In genomic region chr14:22536853-22537338, GRCh38 we compare ENCODE assay signal across 8 cellular contexts.
DNase-seq lines count a peak whose midpoint lies in the region; ATAC-seq and TF ChIP-seq lines count a peak whose summit lies in the region.

No MANE protein-coding gene starts in this region.

- no peak overlapping the region for H3K4me3 ChIP-seq in skeletal muscle cell (ENCODE audit: low read depth, low read length)

- DNase-seq in GM13976 (ENCODE audit: low spot score) (peak; percentile 77), NOMO-1 treated with dmso at 0.1 percent for 144 hours (lab: John Stamatoyannopoulos, UW; ENCODE audit: unreplicated experiment) (peak; percentile 34), foreskin melanocyte (peak; percentile 96), skeletal muscle cell (ENCODE audit: low read depth) (peak; percentile 89), NAMALWA (ENCODE audit: low spot score) (no peak), germinal center (ENCODE audit: low spot score) (no peak)
- peak; percentile 81 to 86 for DNase-seq in activated T-cell treated with anti-CD3 and anti-CD28 coated beads, Interleukin-2, amount 50 U/mL, for 48 hours

- in situ Hi-C loops in GM13976 (cut with MboI; ENCODE audit: low sequenced_read_pairs, unreplicated experiment): no loop called here

- no peak for TF ChIP-seq CTCF in GM13976 (IDR thresholded peaks at IDR 0.05; ENCODE audit: borderline replicate concordance, control extremely low read depth, extremely low read depth, insufficient read depth, missing control alignments)

- peak; percentile 72 for ATAC-seq in HG02642 (IDR thresholded peaks at IDR 0.05; ENCODE audit: poor library complexity, unreplicated experiment)

Comparison
In these comparisons a context has a peak if more than half of its experiments do, and no peak if none do; other contexts are left out.
1. DNase-seq: peak in GM13976 (single experiment), NOMO-1 treated with dmso at 0.1 percent for 144 hours (single experiment), activated T-cell treated with anti-CD3 and anti-CD28 coated beads, Interleukin-2, amount 50 U/mL, for 48 hours (2 of 2), foreskin melanocyte (single experiment) and skeletal muscle cell (single experiment); none in NAMALWA (single experiment) and germinal center (single experiment).